8 cellular contexts compared by ENCODE assay signal in the genomic region with DNA sequence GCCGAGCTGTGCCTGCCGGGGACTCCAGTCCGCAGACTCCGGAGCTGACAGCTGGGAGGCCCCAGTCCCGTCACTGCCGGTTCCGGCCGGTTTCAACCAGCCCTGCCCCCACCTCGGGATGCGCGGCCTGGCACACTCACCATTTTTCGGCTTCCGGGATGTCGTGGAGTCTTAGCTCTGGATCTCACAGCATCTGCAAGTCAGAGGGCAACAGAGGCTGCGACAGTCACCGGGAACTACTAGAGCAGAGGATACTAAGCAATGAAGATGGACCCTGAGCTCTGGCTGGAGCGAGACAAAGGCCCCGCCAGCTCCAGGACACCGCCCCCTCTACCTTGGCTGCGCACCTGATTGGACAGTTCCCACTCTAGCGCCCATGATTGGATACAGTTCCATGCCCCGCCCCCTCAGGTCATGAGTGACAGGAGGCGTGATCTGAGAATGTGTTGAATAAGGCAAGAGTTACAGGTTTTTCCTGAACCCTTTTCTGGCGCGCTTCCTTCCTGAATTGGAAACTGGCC. TPM values are rescaled to one million over a fixed set of nuclear protein-coding genes. Genes with fewer than 3 reads are reported as not detected.
A peak's percentile ranks its signal among the peaks of the same experiment; 100 is the strongest.
DNase-seq lines count a peak whose midpoint lies in the region; ATAC-seq and TF ChIP-seq lines count a peak whose summit lies in the region.

A gene (minus strand): TSS at position 303 of the 521 bp plus-strand sequence. CDS start 160 bp downstream, at position 143.

- WGBS in gastroesophageal sphincter (ENCODE audit: low coverage in 1 of 2), 2 donors, result 0% methylated on average over 2 to 4 of the region's 25 CpGs

- H3K9me3 ChIP-seq in HUES48 (ENCODE audit: control insufficient read depth, insufficient read depth, low read length) (no peaks in the 10 kb centered on the region), gastroesophageal sphincter (no peaks in the 10 kb centered on the region), neuron (ENCODE audit: low read length) (peaks cover 8% of the 10 kb centered on the region), stomach smooth muscle (ENCODE audit: control insufficient read depth in 2 of 2, low read length in 2 of 2) (no peaks in the 10 kb centered on the region)

- peak; percentile 93 for DNase-seq in COLO668 (lab: John Stamatoyannopoulos, UW; ENCODE audit: unreplicated experiment)
- peak; percentile 95 for DNase-seq in activated naive CD4-positive, alpha-beta T cell treated with Interleukin-2 at 50 U/mL for 16 hours

- H3K36me3 ChIP-seq in HUES48 (ENCODE audit: control insufficient read depth, insufficient read depth, low read length) (peaks cover 7% of the 10 kb centered on the region; the same call in 1 of the 2 replicates), gastroesophageal sphincter (peaks cover 0 to 5% of the 10 kb centered on the region in 2 donors), neuron (ENCODE audit: insufficient read depth, low read length) (peaks cover 14% of the 10 kb centered on the region), stomach smooth muscle (ENCODE audit: control insufficient read depth in 2 of 2, insufficient read depth in 2 of 2, low read length in 2 of 2) (no peaks in the 10 kb centered on the region)

- H3K27me3 ChIP-seq in HUES48 (ENCODE audit: control insufficient read depth, insufficient read depth, low read length) (no peaks in the 10 kb centered on the region), gastroesophageal sphincter (peaks cover 27% of the 10 kb centered on the region), neuron (ENCODE audit: insufficient read depth, low read length) (no peaks in the 10 kb centered on the region), stomach smooth muscle (ENCODE audit: control insufficient read depth in 1 of 2, insufficient read depth in 2 of 2, low read length in 2 of 2) (no peaks in the 10 kb centered on the region)

- no peak for TF ChIP-seq EP300 in gastroesophageal sphincter (IDR thresholded peaks at IDR 0.05)

- peak; percentile 62 for TF ChIP-seq POLR2A in Raji (IDR thresholded peaks at IDR 0.05; ENCODE audit: insufficient read depth, low read depth, low read length)
- TF ChIP-seq POLR2A in gastroesophageal sphincter (IDR thresholded peaks at IDR 0.05), result peak in 1 of 2 donors; percentile 10

- ATAC-seq in GM21360 (IDR thresholded peaks at IDR 0.05; ENCODE audit: unreplicated experiment) (peak; percentile 95), gastroesophageal sphincter (peak; percentile 100)

- H3K9ac ChIP-seq in HUES48 (ENCODE audit: low read depth, low read length) (peak within 1 kb of the TSS; percentile 93), stomach smooth muscle (ENCODE audit: low read length in 2 of 2) (peak within 1 kb of the TSS; percentile 65 to 72)

- H3K4me1 ChIP-seq in HUES48 (ENCODE audit: control insufficient read depth, insufficient read depth, low read length) (peaks cover 5% of the 10 kb centered on the region; the same call in 1 of the 2 replicates), gastroesophageal sphincter (peaks cover 0 to 17% (median 0%) of the 10 kb centered on the region in 3 donors), neuron (ENCODE audit: insufficient read depth, low read length) (peaks cover 14% of the 10 kb centered on the region), stomach smooth muscle (ENCODE audit: control insufficient read depth, insufficient read depth, low read length) (no peaks in the 10 kb centered on the region)

- H2AFZ ChIP-seq in neuron (ENCODE audit: low read depth, low read length), result peak within 1 kb of the TSS; percentile 43

- TF ChIP-seq CTCF in gastroesophageal sphincter (IDR thresholded peaks at IDR 0.05), result no peak

- peak within 1 kb of the TSS; percentile 94 for H3K4me3 ChIP-seq in HUES48 (ENCODE audit: low read depth, low read length)
- peak within 1 kb of the TSS; percentile 81 to 86 for H3K4me3 ChIP-seq in gastroesophageal sphincter
- H3K4me3 ChIP-seq in neuron (ENCODE audit: low read length), result peak within 1 kb of the TSS; percentile 69
- H3K4me3 ChIP-seq in stomach smooth muscle (ENCODE audit: low read length in 2 of 2), result peak within 1 kb of the TSS; percentile 83 to 99

- H3K27ac ChIP-seq in HUES48 (ENCODE audit: low read depth, low read length), result peak within 1 kb of the TSS; percentile 92
- H3K27ac ChIP-seq in gastroesophageal sphincter, result peak within 1 kb of the TSS; percentile 5 to 83 (median 79)
- peak within 1 kb of the TSS; percentile 58 for H3K27ac ChIP-seq in stomach smooth muscle (ENCODE audit: low read length)

RNA-seq across cellular contexts. Expression of the gene that starts here (rescaled TPM):
- 1 to 10 TPM; 1.6 to 5.9 (median 3.8) TPM for total RNA-seq in gastroesophageal sphincter

Comparison
In these comparisons a context has a peak if more than half of its experiments do, and no peak if none do; other contexts are left out.
1. Peak in every context shown above with its lines: DNase-seq, ATAC-seq, H3K4me3 ChIP-seq and H3K27ac ChIP-seq.